Comparison of ENCODE assay signal across 8 cellular contexts in the genomic region with DNA sequence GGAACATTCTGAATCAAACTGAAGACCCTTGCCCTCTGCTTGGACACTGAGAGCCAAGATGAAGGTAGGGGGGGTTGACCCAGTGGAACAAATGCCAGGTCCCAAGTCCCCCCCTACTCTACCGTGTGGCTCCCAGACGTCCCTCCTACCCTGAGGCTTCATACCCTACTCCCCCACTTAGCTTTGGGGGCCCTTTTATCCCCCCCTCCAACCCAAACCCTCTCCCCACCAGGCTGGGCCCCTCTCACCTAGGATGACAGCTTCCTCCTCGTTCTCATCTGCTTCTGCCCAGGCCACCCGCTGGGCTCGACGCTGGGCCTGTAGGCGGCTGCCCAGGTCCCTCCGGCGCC. TPM values are rescaled to one million over a fixed set of nuclear protein-coding genes. Genes with fewer than 3 reads are reported as not detected.
DNase-seq lines count a peak whose midpoint lies in the region; ATAC-seq and TF ChIP-seq lines count a peak whose summit lies in the region.

No MANE protein-coding gene starts in this region.

- H3K4me2 ChIP-seq in skeletal muscle satellite cell (ENCODE audit: low read length), result peak overlapping the region; percentile 90

- H3K36me3 ChIP-seq in H7 (replicated peaks; ENCODE audit: control insufficient read depth, insufficient read depth, low read length) (peaks cover 18% of the 10 kb centered on the region), WERI-Rb-1 (peaks cover 35% of the 10 kb centered on the region), skeletal muscle satellite cell (ENCODE audit: insufficient read depth, low read length) (peaks cover 27% of the 10 kb centered on the region)

- DNase-seq in H7, result no peak
- no peak for DNase-seq in WERI-Rb-1
- DNase-seq in fibroblast of the aortic adventitia (ENCODE audit: low read depth), result no peak
- no peak for DNase-seq in ureter (ENCODE audit: low spot score)
- DNase-seq in hepatic stellate cell (ENCODE audit: low spot score), result no peak

- peak overlapping the region; percentile 94 for H3K27ac ChIP-seq in WERI-Rb-1

- H3K4me3 ChIP-seq in H7 (ENCODE audit: insufficient read depth, low read depth, low read length), result peak overlapping the region; percentile 83; the same call in 1 of the 2 replicates
- H3K4me3 ChIP-seq in WERI-Rb-1 (ENCODE audit: low read depth, low read length), result peak overlapping the region; percentile 63
- peak overlapping the region; percentile 79 for H3K4me3 ChIP-seq in fibroblast of the aortic adventitia (ENCODE audit: low read depth, low read length)
- peak overlapping the region; percentile 90 for H3K4me3 ChIP-seq in skeletal muscle satellite cell (ENCODE audit: low read length)

- H3K9ac ChIP-seq in skeletal muscle satellite cell (ENCODE audit: low read depth, low read length), result peak overlapping the region; percentile 91

- no peak for TF ChIP-seq CTCF in WERI-Rb-1 (IDR thresholded peaks at IDR 0.05; ENCODE audit: low read depth, low read length)
- no peak for TF ChIP-seq CTCF in fibroblast of the aortic adventitia (IDR thresholded peaks at IDR 0.05; ENCODE audit: insufficient read depth, low read length)

- no peaks in the 10 kb centered on the region for H3K27me3 ChIP-seq in H7 (ENCODE audit: control insufficient read depth, insufficient read depth, low read length)
- H3K27me3 ChIP-seq in WERI-Rb-1 (ENCODE audit: insufficient read depth, low read depth, severe bottlenecking), result no peaks in the 10 kb centered on the region
- H3K27me3 ChIP-seq in skeletal muscle satellite cell (ENCODE audit: control insufficient read depth, insufficient read depth, low read length), result no peaks in the 10 kb centered on the region

- no peak for ATAC-seq in HG03457 (IDR thresholded peaks at IDR 0.05; ENCODE audit: unreplicated experiment)
- ATAC-seq in GM19351 (IDR thresholded peaks at IDR 0.05; ENCODE audit: unreplicated experiment), result no peak

- peaks cover 10% of the 10 kb centered on the region for H3K4me1 ChIP-seq in skeletal muscle satellite cell (ENCODE audit: control insufficient read depth, insufficient read depth, low read length)

- H3K9me3 ChIP-seq in WERI-Rb-1 (ENCODE audit: severe bottlenecking) (no peaks in the 10 kb centered on the region), skeletal muscle satellite cell (replicated peaks; ENCODE audit: low read length) (no peaks in the 10 kb centered on the region)

RNA-seq across cellular contexts. Expression of a gene that starts 1.5 kb away (rescaled TPM):
- 38.5 and 46.5 TPM in 2 replicates for total RNA-seq in H7 (2014; rRNA removed; shearing (Covaris generic))
- total RNA-seq in fibroblast of the aortic adventitia (ENCODE audit: low replicate concordance) (24.9 and 64.0 TPM in 2 replicates), ureter (62.9 TPM)
- total RNA-seq in skeletal muscle satellite cell (2012; rRNA removed), result 17.0 and 29.4 TPM in 2 replicates

RNA-seq across cellular contexts. Expression of a gene that starts 6.4 kb away (rescaled TPM):
- total RNA-seq in H7 (2014; rRNA removed; shearing (Covaris generic)), result 140 and 147 TPM in 2 replicates
- total RNA-seq in fibroblast of the aortic adventitia (ENCODE audit: low replicate concordance) (26.2 and 36.2 TPM in 2 replicates), ureter (69.7 TPM)
- 32.3 and 38.0 TPM in 2 replicates for total RNA-seq in skeletal muscle satellite cell (2012; rRNA removed)

RNA-seq across cellular contexts. Expression of a gene that starts 29.6 kb away (rescaled TPM):
- total RNA-seq in H7 (2014; rRNA removed; shearing (Covaris generic)), result 10.2 and 11.0 TPM in 2 replicates
- total RNA-seq in fibroblast of the aortic adventitia (ENCODE audit: low replicate concordance) (3.6 and 11.6 TPM in 2 replicates), ureter (10.1 TPM)
- total RNA-seq in skeletal muscle satellite cell (2012; rRNA removed), result 2.4 and 4.1 TPM in 2 replicates

RNA-seq across cellular contexts. Expression of a gene that starts 36.0 kb away (rescaled TPM):
- total RNA-seq in H7 (2014; rRNA removed; shearing (Covaris generic)), result 3.1 and 4.9 TPM in 2 replicates
- total RNA-seq in fibroblast of the aortic adventitia (ENCODE audit: low replicate concordance), result 0.49 and 0.63 TPM in 2 replicates
- total RNA-seq in skeletal muscle satellite cell (2012; rRNA removed), result 0.66 and 0.76 TPM in 2 replicates
- total RNA-seq in ureter, result 56.3 TPM

RNA-seq across cellular contexts. Expression of a gene that starts 43.3 kb away (rescaled TPM):
- total RNA-seq in H7 (2014; rRNA removed; shearing (Covaris generic)), result 20.4 and 22.0 TPM in 2 replicates
- total RNA-seq in fibroblast of the aortic adventitia (ENCODE audit: low replicate concordance) (6.5 and 11.8 TPM in 2 replicates), ureter (12.9 TPM)
- total RNA-seq in skeletal muscle satellite cell (2012; rRNA removed), result 10.6 and 12.0 TPM in 2 replicates
